Comparison of ENCODE assay signal across 1 cellular context in the genomic region with DNA sequence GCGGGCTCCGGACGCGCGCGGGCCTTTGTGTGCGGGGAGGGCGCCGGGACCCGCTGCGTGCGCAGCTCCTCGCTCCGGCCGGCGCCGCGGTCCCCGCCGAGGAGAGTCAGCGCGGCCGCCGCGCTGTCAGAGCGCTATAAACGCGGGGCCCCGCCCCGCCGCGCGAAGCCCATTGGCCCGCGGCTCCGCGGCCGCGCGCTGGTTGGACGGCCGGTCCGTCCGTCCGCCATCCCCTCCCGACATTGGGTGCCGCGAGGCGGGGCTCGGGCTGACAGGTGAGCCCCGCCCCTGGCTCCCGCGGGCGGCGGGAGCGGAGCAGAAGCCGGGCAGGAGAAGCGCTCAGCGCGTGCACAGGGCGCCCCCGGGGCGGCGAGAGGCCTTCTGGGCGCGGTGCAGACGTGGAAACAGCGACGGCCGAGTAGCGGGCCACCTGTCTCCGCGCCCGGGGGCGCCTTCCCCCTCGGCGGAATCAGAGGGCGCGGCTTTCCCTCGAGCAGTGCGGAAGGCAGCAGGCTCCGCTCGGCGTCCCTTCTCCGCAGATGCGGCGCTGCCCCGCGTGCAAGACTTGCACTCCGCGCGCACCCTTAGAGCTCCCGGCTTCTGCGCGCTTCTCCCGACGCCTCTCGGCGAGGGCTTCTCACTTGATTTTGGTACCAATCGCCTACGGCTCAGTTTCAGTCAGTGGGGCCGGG.
A peak's percentile ranks its signal among the peaks of the same experiment; 100 is the strongest.
TF ChIP-seq lines count a peak whose summit lies in the region.

A gene with protein sequence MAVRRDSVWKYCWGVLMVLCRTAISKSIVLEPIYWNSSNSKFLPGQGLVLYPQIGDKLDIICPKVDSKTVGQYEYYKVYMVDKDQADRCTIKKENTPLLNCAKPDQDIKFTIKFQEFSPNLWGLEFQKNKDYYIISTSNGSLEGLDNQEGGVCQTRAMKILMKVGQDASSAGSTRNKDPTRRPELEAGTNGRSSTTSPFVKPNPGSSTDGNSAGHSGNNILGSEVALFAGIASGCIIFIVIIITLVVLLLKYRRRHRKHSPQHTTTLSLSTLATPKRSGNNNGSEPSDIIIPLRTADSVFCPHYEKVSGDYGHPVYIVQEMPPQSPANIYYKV (minus strand): TSS at position 111 of the 692 bp plus-strand sequence. CDS start 698 bp downstream, outside the sequence.

TF ChIP-seq in HepG2, 621 proteins besides CTCF, POLR2A, EP300 and RAD21 (continued from another document and continues in another):
- TF ChIP-seq, protein P1, sequence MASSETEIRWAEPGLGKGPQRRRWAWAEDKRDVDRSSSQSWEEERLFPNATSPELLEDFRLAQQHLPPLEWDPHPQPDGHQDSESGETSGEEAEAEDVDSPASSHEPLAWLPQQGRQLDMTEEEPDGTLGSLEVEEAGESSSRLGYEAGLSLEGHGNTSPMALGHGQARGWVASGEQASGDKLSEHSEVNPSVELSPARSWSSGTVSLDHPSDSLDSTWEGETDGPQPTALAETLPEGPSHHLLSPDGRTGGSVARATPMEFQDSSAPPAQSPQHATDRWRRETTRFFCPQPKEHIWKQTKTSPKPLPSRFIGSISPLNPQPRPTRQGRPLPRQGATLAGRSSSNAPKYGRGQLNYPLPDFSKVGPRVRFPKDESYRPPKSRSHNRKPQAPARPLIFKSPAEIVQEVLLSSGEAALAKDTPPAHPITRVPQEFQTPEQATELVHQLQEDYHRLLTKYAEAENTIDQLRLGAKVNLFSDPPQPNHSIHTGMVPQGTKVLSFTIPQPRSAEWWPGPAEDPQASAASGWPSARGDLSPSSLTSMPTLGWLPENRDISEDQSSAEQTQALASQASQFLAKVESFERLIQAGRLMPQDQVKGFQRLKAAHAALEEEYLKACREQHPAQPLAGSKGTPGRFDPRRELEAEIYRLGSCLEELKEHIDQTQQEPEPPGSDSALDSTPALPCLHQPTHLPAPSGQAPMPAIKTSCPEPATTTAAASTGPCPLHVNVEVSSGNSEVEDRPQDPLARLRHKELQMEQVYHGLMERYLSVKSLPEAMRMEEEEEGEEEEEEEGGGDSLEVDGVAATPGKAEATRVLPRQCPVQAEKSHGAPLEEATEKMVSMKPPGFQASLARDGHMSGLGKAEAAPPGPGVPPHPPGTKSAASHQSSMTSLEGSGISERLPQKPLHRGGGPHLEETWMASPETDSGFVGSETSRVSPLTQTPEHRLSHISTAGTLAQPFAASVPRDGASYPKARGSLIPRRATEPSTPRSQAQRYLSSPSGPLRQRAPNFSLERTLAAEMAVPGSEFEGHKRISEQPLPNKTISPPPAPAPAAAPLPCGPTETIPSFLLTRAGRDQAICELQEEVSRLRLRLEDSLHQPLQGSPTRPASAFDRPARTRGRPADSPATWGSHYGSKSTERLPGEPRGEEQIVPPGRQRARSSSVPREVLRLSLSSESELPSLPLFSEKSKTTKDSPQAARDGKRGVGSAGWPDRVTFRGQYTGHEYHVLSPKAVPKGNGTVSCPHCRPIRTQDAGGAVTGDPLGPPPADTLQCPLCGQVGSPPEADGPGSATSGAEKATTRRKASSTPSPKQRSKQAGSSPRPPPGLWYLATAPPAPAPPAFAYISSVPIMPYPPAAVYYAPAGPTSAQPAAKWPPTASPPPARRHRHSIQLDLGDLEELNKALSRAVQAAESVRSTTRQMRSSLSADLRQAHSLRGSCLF (CRISPR knock-in tag; IDR thresholded peaks at IDR 0.05; ENCODE audit: borderline replicate concordance) = 0 out of 2 replicates have a peak, but pooled peaks have one; percentile 40
- peak; percentile 61; the same call in 1 of the 2 replicates for TF ChIP-seq RBFOX2 (IDR thresholded peaks at IDR 0.05; ENCODE audit: low read depth, low read length)
- TF ChIP-seq ZNF816 (CRISPR knock-in tag; IDR thresholded peaks at IDR 0.05; ENCODE audit: borderline replicate concordance) = no peak
- TF ChIP-seq ZNF879 (CRISPR knock-in tag; IDR thresholded peaks at IDR 0.05) = no peak
- peak; percentile 42; the same call in 1 of the 2 replicates for TF ChIP-seq ZNF709 (CRISPR knock-in tag; IDR thresholded peaks at IDR 0.05)
- TF ChIP-seq ZNF24 (IDR thresholded peaks at IDR 0.05) = no peak
- TF ChIP-seq, protein P2, sequence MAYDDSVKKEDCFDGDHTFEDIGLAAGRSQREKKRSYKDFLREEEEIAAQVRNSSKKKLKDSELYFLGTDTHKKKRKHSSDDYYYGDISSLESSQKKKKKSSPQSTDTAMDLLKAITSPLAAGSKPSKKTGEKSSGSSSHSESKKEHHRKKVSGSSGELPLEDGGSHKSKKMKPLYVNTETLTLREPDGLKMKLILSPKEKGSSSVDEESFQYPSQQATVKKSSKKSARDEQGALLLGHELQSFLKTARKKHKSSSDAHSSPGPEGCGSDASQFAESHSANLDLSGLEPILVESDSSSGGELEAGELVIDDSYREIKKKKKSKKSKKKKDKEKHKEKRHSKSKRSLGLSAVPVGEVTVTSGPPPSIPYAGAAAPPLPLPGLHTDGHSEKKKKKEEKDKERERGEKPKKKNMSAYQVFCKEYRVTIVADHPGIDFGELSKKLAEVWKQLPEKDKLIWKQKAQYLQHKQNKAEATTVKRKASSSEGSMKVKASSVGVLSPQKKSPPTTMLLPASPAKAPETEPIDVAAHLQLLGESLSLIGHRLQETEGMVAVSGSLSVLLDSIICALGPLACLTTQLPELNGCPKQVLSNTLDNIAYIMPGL (CRISPR knock-in tag; IDR thresholded peaks at IDR 0.05; ENCODE audit: borderline replicate concordance in 1 of 2, low read depth in 1 of 2) = peak in 1 of 2 experiments; percentile 46; a peak in 1 of 4 replicates
- TF ChIP-seq SALL2 (CRISPR knock-in tag; IDR thresholded peaks at IDR 0.05) = no peak
- no peak for TF ChIP-seq BHLHE40 (IDR thresholded peaks at IDR 0.05; ENCODE audit: low read length)
- TF ChIP-seq ZNF607 (CRISPR knock-in tag; IDR thresholded peaks at IDR 0.05; ENCODE audit: borderline replicate concordance) = peak; percentile 2; the same call in 1 of the 2 replicates
- no peak for TF ChIP-seq SP1 (IDR thresholded peaks at IDR 0.05)
- TF ChIP-seq SP1 (CRISPR knock-in tag; IDR thresholded peaks at IDR 0.05) = peak; percentile 40; the same call in 1 of the 2 replicates
- TF ChIP-seq ZNF839 (CRISPR knock-in tag; IDR thresholded peaks at IDR 0.05; ENCODE audit: borderline replicate concordance) = no peak
- TF ChIP-seq KLF12 (CRISPR knock-in tag; IDR thresholded peaks at IDR 0.05; ENCODE audit: borderline replicate concordance) = peak; percentile 86
- TF ChIP-seq ZNF891 (CRISPR knock-in tag; IDR thresholded peaks at IDR 0.05) = no peak
- no peak for TF ChIP-seq THYN1 (CRISPR knock-in tag; IDR thresholded peaks at IDR 0.05; ENCODE audit: borderline replicate concordance, low read depth)
- no peak; the same call in 1 of the 2 replicates for TF ChIP-seq DNMT1 (CRISPR knock-in tag; IDR thresholded peaks at IDR 0.05)
- no peak for TF ChIP-seq ZNF567 (CRISPR knock-in tag; IDR thresholded peaks at IDR 0.05; ENCODE audit: borderline replicate concordance)
- no peak for TF ChIP-seq KDM5A (IDR thresholded peaks at IDR 0.05; ENCODE audit: borderline replicate concordance, low read length)
- TF ChIP-seq POLR2AphosphoS5 (IDR thresholded peaks at IDR 0.05; ENCODE audit: low read depth, low read length) = no peak
- no peak for TF ChIP-seq ZNF10 (CRISPR knock-in tag; IDR thresholded peaks at IDR 0.05; ENCODE audit: borderline replicate concordance, low read depth)
- TF ChIP-seq ZBTB7B (CRISPR knock-in tag; IDR thresholded peaks at IDR 0.05) = no peak
- no peak for TF ChIP-seq ATF7-NPFF (CRISPR knock-in tag; IDR thresholded peaks at IDR 0.05; ENCODE audit: low read depth)
- no peak for TF ChIP-seq ZNF776 (CRISPR knock-in tag; IDR thresholded peaks at IDR 0.05)
- no peak for TF ChIP-seq HNRNPL (IDR thresholded peaks at IDR 0.05; ENCODE audit: low read depth, low read length)
- peak; percentile 40; the same call in 1 of the 2 replicates for TF ChIP-seq TBX2 (CRISPR knock-in tag; IDR thresholded peaks at IDR 0.05; ENCODE audit: borderline replicate concordance)
- no peak for TF ChIP-seq MIER3 (CRISPR knock-in tag; IDR thresholded peaks at IDR 0.05; ENCODE audit: borderline replicate concordance)
- TF ChIP-seq, protein P3, sequence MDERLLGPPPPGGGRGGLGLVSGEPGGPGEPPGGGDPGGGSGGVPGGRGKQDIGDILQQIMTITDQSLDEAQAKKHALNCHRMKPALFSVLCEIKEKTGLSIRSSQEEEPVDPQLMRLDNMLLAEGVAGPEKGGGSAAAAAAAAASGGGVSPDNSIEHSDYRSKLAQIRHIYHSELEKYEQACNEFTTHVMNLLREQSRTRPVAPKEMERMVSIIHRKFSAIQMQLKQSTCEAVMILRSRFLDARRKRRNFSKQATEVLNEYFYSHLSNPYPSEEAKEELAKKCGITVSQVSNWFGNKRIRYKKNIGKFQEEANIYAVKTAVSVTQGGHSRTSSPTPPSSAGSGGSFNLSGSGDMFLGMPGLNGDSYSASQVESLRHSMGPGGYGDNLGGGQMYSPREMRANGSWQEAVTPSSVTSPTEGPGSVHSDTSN (CRISPR knock-in tag; IDR thresholded peaks at IDR 0.05) = peak; percentile 75
- 0 out of 2 replicates have a peak, but pooled peaks have one; percentile 36 for TF ChIP-seq ONECUT2 (CRISPR knock-in tag; IDR thresholded peaks at IDR 0.05)
- TF ChIP-seq ZNF678 (CRISPR knock-in tag; IDR thresholded peaks at IDR 0.05) = no peak
- TF ChIP-seq, protein P4, sequence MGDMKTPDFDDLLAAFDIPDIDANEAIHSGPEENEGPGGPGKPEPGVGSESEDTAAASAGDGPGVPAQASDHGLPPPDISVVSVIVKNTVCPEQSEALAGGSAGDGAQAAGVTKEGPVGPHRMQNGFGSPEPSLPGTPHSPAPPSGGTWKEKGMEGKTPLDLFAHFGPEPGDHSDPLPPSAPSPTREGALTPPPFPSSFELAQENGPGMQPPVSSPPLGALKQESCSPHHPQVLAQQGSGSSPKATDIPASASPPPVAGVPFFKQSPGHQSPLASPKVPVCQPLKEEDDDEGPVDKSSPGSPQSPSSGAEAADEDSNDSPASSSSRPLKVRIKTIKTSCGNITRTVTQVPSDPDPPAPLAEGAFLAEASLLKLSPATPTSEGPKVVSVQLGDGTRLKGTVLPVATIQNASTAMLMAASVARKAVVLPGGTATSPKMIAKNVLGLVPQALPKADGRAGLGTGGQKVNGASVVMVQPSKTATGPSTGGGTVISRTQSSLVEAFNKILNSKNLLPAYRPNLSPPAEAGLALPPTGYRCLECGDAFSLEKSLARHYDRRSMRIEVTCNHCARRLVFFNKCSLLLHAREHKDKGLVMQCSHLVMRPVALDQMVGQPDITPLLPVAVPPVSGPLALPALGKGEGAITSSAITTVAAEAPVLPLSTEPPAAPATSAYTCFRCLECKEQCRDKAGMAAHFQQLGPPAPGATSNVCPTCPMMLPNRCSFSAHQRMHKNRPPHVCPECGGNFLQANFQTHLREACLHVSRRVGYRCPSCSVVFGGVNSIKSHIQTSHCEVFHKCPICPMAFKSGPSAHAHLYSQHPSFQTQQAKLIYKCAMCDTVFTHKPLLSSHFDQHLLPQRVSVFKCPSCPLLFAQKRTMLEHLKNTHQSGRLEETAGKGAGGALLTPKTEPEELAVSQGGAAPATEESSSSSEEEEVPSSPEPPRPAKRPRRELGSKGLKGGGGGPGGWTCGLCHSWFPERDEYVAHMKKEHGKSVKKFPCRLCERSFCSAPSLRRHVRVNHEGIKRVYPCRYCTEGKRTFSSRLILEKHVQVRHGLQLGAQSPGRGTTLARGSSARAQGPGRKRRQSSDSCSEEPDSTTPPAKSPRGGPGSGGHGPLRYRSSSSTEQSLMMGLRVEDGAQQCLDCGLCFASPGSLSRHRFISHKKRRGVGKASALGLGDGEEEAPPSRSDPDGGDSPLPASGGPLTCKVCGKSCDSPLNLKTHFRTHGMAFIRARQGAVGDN (CRISPR knock-in tag; IDR thresholded peaks at IDR 0.05) = peak; percentile 89
- 0 out of 2 replicates have a peak, but pooled peaks have one; percentile 52 for TF ChIP-seq ZNF256 (CRISPR knock-in tag; conservative IDR thresholded peaks at IDR 0.05)
- TF ChIP-seq, protein P5, sequence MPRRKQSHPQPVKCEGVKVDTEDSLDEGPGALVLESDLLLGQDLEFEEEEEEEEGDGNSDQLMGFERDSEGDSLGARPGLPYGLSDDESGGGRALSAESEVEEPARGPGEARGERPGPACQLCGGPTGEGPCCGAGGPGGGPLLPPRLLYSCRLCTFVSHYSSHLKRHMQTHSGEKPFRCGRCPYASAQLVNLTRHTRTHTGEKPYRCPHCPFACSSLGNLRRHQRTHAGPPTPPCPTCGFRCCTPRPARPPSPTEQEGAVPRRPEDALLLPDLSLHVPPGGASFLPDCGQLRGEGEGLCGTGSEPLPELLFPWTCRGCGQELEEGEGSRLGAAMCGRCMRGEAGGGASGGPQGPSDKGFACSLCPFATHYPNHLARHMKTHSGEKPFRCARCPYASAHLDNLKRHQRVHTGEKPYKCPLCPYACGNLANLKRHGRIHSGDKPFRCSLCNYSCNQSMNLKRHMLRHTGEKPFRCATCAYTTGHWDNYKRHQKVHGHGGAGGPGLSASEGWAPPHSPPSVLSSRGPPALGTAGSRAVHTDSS (CRISPR knock-in tag; conservative IDR thresholded peaks at IDR 0.05) = no peak
- 0 out of 2 replicates have a peak, but pooled peaks have one; percentile 20 for TF ChIP-seq TAF1 (CRISPR knock-in tag; IDR thresholded peaks at IDR 0.05)
- TF ChIP-seq ZNF234 (CRISPR knock-in tag; conservative IDR thresholded peaks at IDR 0.05) = no peak
- TF ChIP-seq BRD4 (CRISPR knock-in tag; IDR thresholded peaks at IDR 0.05) = no peak
- TF ChIP-seq ZNF207 (IDR thresholded peaks at IDR 0.05; ENCODE audit: borderline replicate concordance) = no peak
- TF ChIP-seq, protein P6, sequence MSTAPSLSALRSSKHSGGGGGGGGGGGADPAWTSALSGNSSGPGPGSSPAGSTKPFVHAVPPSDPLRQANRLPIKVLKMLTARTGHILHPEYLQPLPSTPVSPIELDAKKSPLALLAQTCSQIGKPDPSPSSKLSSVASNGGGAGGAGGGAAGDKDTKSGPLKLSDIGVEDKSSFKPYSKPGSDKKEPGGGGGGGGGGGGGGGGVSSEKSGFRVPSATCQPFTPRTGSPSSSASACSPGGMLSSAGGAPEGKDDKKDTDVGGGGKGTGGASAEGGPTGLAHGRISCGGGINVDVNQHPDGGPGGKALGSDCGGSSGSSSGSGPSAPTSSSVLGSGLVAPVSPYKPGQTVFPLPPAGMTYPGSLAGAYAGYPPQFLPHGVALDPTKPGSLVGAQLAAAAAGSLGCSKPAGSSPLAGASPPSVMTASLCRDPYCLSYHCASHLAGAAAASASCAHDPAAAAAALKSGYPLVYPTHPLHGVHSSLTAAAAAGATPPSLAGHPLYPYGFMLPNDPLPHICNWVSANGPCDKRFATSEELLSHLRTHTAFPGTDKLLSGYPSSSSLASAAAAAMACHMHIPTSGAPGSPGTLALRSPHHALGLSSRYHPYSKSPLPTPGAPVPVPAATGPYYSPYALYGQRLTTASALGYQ (CRISPR knock-in tag; IDR thresholded peaks at IDR 0.05) = 0 out of 2 replicates have a peak, but pooled peaks have one; percentile 46
- TF ChIP-seq ISL2 (CRISPR knock-in tag; IDR thresholded peaks at IDR 0.05) = no peak
- TF ChIP-seq TAF15 (IDR thresholded peaks at IDR 0.05; ENCODE audit: low read depth, low read length, poor library complexity, severe bottlenecking) = no peak
- TF ChIP-seq KAT8 (CRISPR knock-in tag; IDR thresholded peaks at IDR 0.05) = peak; percentile 26; the same call in 1 of the 2 replicates
- TF ChIP-seq, protein P7, sequence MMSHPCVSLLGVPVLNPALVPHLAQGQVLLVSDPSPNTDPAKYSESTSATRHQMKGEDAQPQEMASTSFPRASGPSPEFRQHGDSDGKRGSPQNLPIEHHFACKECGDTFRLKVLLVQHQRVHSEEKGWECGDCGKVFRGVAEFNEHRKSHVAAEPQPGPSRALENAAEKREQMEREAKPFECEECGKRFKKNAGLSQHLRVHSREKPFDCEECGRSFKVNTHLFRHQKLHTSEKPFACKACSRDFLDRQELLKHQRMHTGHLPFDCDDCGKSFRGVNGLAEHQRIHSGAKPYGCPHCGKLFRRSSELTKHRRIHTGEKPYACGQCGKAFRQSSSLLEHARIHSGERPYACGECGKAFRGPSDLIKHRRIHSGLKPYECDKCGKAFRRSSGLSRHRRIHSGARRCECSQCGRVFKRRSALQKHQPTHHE (CRISPR knock-in tag; IDR thresholded peaks at IDR 0.05; ENCODE audit: borderline replicate concordance) = no peak
- 0 out of 2 replicates have a peak, but pooled peaks have one; percentile 38 for TF ChIP-seq ZNF333 (CRISPR knock-in tag; IDR thresholded peaks at IDR 0.05; ENCODE audit: borderline replicate concordance)
